ENCODE assay signal across 8 cellular contexts in genomic region chr3:121995190-121996137, GRCh38. TPM values are rescaled to one million over a fixed set of nuclear protein-coding genes. Genes with fewer than 3 reads are reported as not detected.
DNase-seq lines count a peak whose midpoint lies in the region; ATAC-seq and TF ChIP-seq lines count a peak whose summit lies in the region.

No MANE protein-coding gene starts in this region.

- peak overlapping the region; percentile 21 for H3K27ac Mint-ChIP-seq in T-helper 17 cell

- H3K9me3 ChIP-seq in Loucy (ENCODE audit: insufficient read depth, low read depth, low read length) = no peaks in the 10 kb centered on the region
- H3K9me3 ChIP-seq in T-helper 17 cell (ENCODE audit: control insufficient read depth, low read length, poor library complexity, severe bottlenecking) = no peaks in the 10 kb centered on the region
- no peaks in the 10 kb centered on the region for H3K9me3 ChIP-seq in muscle layer of duodenum (ENCODE audit: control insufficient read depth in 1 of 2, low read length in 2 of 2)

- H3K36me3 Mint-ChIP-seq in T-helper 17 cell (ENCODE audit: low read depth) = no peaks in the 10 kb centered on the region

- H3K4me3 Mint-ChIP-seq in T-helper 17 cell = no peak overlapping the region

- H3K36me3 ChIP-seq in Loucy (ENCODE audit: insufficient read depth, low read length) = no peaks in the 10 kb centered on the region
- no peaks in the 10 kb centered on the region for H3K36me3 ChIP-seq in muscle layer of duodenum (ENCODE audit: control insufficient read depth in 1 of 2, insufficient read depth in 2 of 2, low read length in 2 of 2)

- H3K9ac ChIP-seq in Loucy (ENCODE audit: low read depth, low read length, poor library complexity, severe bottlenecking) = no peak overlapping the region

- TF ChIP-seq CTCF in Loucy (conservative IDR thresholded peaks at IDR 0.05; ENCODE audit: low read length) (peak; percentile 75), epithelial cell of proximal tubule (conservative IDR thresholded peaks at IDR 0.05; ENCODE audit: low read depth, low read length) (peak; percentile 66)

- no peaks in the 10 kb centered on the region for H3K9me2 ChIP-seq in Loucy (replicated peaks; ENCODE audit: low read depth, low read length)

- no peaks in the 10 kb centered on the region for H3K27me3 ChIP-seq in Loucy (ENCODE audit: insufficient read depth, low read length, poor library complexity, severe bottlenecking)
- H3K27me3 ChIP-seq in muscle layer of duodenum (ENCODE audit: low read depth, low read length) = no peaks in the 10 kb centered on the region

- peak; percentile 33 for ATAC-seq in GM19395 (IDR thresholded peaks at IDR 0.05; ENCODE audit: unreplicated experiment)
- ATAC-seq in T-helper 17 cell = peak; percentile 73

- H3K4me3 ChIP-seq in Loucy (ENCODE audit: low read length, poor library complexity, severe bottlenecking) = no peak overlapping the region
- H3K4me3 ChIP-seq in epithelial cell of proximal tubule (ENCODE audit: low read depth, low read length) = no peak overlapping the region
- no peak overlapping the region for H3K4me3 ChIP-seq in muscle layer of duodenum (ENCODE audit: low read depth in 1 of 2, low read length in 2 of 2)

- peaks cover 53% of the 10 kb centered on the region for H3K4me1 ChIP-seq in Loucy (ENCODE audit: insufficient read depth, low read length, poor library complexity, severe bottlenecking)
- H3K4me1 ChIP-seq in muscle layer of duodenum (ENCODE audit: control insufficient read depth in 1 of 2, insufficient read depth in 2 of 2, low read length in 2 of 2) = no peaks in the 10 kb centered on the region

- peak overlapping the region; percentile 8 for H3K27ac ChIP-seq in muscle layer of duodenum (ENCODE audit: low read length)

- peaks cover 9% of the 10 kb centered on the region for H3K4me1 Mint-ChIP-seq in T-helper 17 cell

- DNase-seq in DMS53 (lab: John Stamatoyannopoulos, UW) (peak; percentile 77), T-helper 17 cell (no peak), epithelial cell of proximal tubule (ENCODE audit: low read depth) (no peak), OCI-M2 (lab: John Stamatoyannopoulos, UW; ENCODE audit: unreplicated experiment) (no peak), activated gamma-delta T cell treated with Interleukin-2 at 50 U/mL for 16 hours (no peak)

- peaks cover 9% of the 10 kb centered on the region for H3K27me3 Mint-ChIP-seq in T-helper 17 cell

- H4K20me1 ChIP-seq in Loucy (ENCODE audit: insufficient read depth, low read length, poor library complexity, severe bottlenecking) = no peaks in the 10 kb centered on the region

- H3F3A ChIP-seq in Loucy (ENCODE audit: low read depth) = peaks cover 4% of the 10 kb centered on the region; the same call in 1 of the 2 replicates

- peak overlapping the region; percentile 12 for H3K4me2 ChIP-seq in Loucy (ENCODE audit: low read depth, low read length, poor library complexity, severe bottlenecking)

- H3K79me2 ChIP-seq in Loucy (ENCODE audit: insufficient read depth, low read length) = no peaks in the 10 kb centered on the region

- H2AFZ ChIP-seq in Loucy (ENCODE audit: low read length) = peak overlapping the region; percentile 74

RNA-seq across cellular contexts. Expression of gene ILDR1, which starts 26.6 kb away (rescaled TPM):
- total RNA-seq in T-helper 17 cell (under 1 TPM in 1 of 2 donors, not detected in 1; 0.32 TPM), epithelial cell of proximal tubule (2.2 and 2.8 TPM in 2 replicates)

RNA-seq across cellular contexts. Expression of gene CD86, which starts 59.7 kb away (rescaled TPM):
- total RNA-seq in T-helper 17 cell (1 to 10 TPM; 1.3 to 4.3 TPM), epithelial cell of proximal tubule (not detected in 2 replicates)
